ENCODE assay signal across 17 cellular contexts in the genomic region with DNA sequence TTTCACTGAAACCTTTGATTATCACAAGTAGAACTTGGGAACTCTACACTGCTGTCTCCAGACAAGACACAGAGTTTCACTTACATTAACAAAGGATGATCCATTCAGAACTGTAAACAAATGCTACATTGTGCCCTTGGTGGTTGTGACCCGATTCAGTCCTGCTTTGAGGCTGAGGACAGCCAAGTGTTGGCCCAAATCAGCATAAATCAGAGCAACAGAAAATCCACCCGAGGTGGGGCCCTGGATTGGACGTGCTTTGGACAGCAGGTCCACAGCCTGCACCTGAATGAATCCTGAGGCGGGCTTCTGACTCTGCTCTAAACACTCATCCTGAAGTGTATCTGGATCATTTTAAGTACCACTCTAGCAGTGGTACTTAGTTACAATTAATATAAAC.
A peak's percentile ranks its signal among the peaks of the same experiment; 100 is the strongest.
DNase-seq lines count a peak whose midpoint lies in the region; ATAC-seq and TF ChIP-seq lines count a peak whose summit lies in the region.
"Had no signal": no experiment of that assay in that cellular context is flagged by ENCODE, and none has a peak within 500 bp of the region (broad histone marks: within the 10 kb centered on the region; RNA-seq: fewer than 3 reads in every experiment).

No MANE protein-coding gene starts in this region.

- H3K9ac ChIP-seq in rectal smooth muscle tissue (ENCODE audit: low read length) = no peak overlapping the region
- H3K9ac ChIP-seq: GM23248 had no signal

- TF ChIP-seq CTCF in upper lobe of right lung (IDR thresholded peaks at IDR 0.05) = no peak

- H3K4me1 Mint-ChIP-seq in activated CD4-positive, alpha-beta T cell treated with anti-CD3 and anti-CD28 coated beads, Interleukin-2, amount 10 ng/mL, durations not matched to agents 7 days and 5 days = peaks cover 81% of the 10 kb centered on the region

- no peak for ATAC-seq in HG02885 (IDR thresholded peaks at IDR 0.05; ENCODE audit: poor library complexity, unreplicated experiment)
- no peak for ATAC-seq in upper lobe of right lung
- ATAC-seq: GM12878, left colon, Right ventricle myocardium inferior had no signal

- CTCF ChIA-PET in activated CD4-positive, alpha-beta T cell treated with anti-CD3 and anti-CD28 coated beads, Interleukin-2, amount 10 ng/mL, durations not matched to agents 7 days and 5 days (lab: Charles Lee) = interaction anchor here (1.8 kb wide), 1 partner anchor 11 kb away, joined by 5 read pairs; no protein-coding TSS in a partner anchor

- POLR2A ChIA-PET in activated CD4-positive, alpha-beta T cell treated with anti-CD3 and anti-CD28 coated beads, Interleukin-2, amount 10 ng/mL, durations not matched to agents 7 days and 5 days (lab: Charles Lee) = no interaction called here

- H3K36me3 Mint-ChIP-seq in activated CD4-positive, alpha-beta T cell treated with anti-CD3 and anti-CD28 coated beads, Interleukin-2, amount 10 ng/mL, durations not matched to agents 7 days and 5 days (ENCODE audit: low read depth) = peaks cover 60% of the 10 kb centered on the region

- in situ Hi-C loops in SK-MEL-5 (cut with HindIII; ENCODE audit: low pct_unique_long_range_greater_than_20kb, low sequenced_read_pairs) = no loop called here

- H3K36me3 ChIP-seq in rectal smooth muscle tissue (ENCODE audit: control insufficient read depth, insufficient read depth, low read length) (peaks cover 3% of the 10 kb centered on the region), upper lobe of right lung (peaks cover 10% of the 10 kb centered on the region)

- H3K9me3 ChIP-seq in upper lobe of right lung = no peaks in the 10 kb centered on the region
- H3K9me3 ChIP-seq: testis had no signal

- H3K27ac ChIP-seq in rectal smooth muscle tissue (ENCODE audit: low read depth, low read length) = peak overlapping the region; percentile 44
- H3K27ac ChIP-seq in upper lobe of right lung = no peak overlapping the region
- H3K27ac ChIP-seq: GM23248, testis had no signal

- H3K4me3 ChIP-seq in rectal smooth muscle tissue (ENCODE audit: low read length) = no peak overlapping the region
- H3K4me3 ChIP-seq in upper lobe of right lung = no peak overlapping the region
- H3K4me3 ChIP-seq: GM12878, GM23248, testis had no signal

- no peak overlapping the region for H3K4me3 Mint-ChIP-seq in activated CD4-positive, alpha-beta T cell treated with anti-CD3 and anti-CD28 coated beads, Interleukin-2, amount 10 ng/mL, durations not matched to agents 7 days and 5 days
- H3K4me3 Mint-ChIP-seq: T-helper 2 cell treated with Interferon-gamma antibody and Interleukin-4, amounts not matched to agents 5 μg/mL and 100 μg/mL, for 36 hours had no signal

- H3K27me3 Mint-ChIP-seq in activated CD4-positive, alpha-beta T cell treated with anti-CD3 and anti-CD28 coated beads, Interleukin-2, amount 10 ng/mL, durations not matched to agents 7 days and 5 days = no peaks in the 10 kb centered on the region

- H3K4me1 ChIP-seq in rectal smooth muscle tissue (ENCODE audit: control insufficient read depth, insufficient read depth, low read length) (peaks cover 53% of the 10 kb centered on the region), upper lobe of right lung (peaks cover 26% of the 10 kb centered on the region)

- intact Hi-C loops in head of caudate nucleus (cut with DNase I) (no loop called here), upper lobe of right lung (cut with DNase I) (no loop called here)

- H3K27me3 ChIP-seq in rectal smooth muscle tissue (ENCODE audit: control insufficient read depth, insufficient read depth, low read length) (no peaks in the 10 kb centered on the region), upper lobe of right lung (no peaks in the 10 kb centered on the region)
- H3K27me3 ChIP-seq: testis had no signal

- no peaks in the 10 kb centered on the region for H3K9me3 Mint-ChIP-seq in activated CD4-positive, alpha-beta T cell treated with anti-CD3 and anti-CD28 coated beads, Interleukin-2, amount 10 ng/mL, durations not matched to agents 7 days and 5 days
- H3K9me3 Mint-ChIP-seq: T-helper 2 cell treated with Interferon-gamma antibody and Interleukin-4, amounts not matched to agents 5 μg/mL and 100 μg/mL, for 36 hours had no signal

- H3K27ac Mint-ChIP-seq in activated CD4-positive, alpha-beta T cell treated with anti-CD3 and anti-CD28 coated beads, Interleukin-2, amount 10 ng/mL, durations not matched to agents 7 days and 5 days = peak overlapping the region; percentile 27

- no peak for DNase-seq in activated CD4-positive, alpha-beta T cell treated with anti-CD3 and anti-CD28 coated beads, Interleukin-2, amount 10 ng/mL, durations not matched to agents 7 days and 5 days
- DNase-seq in activated CD4-positive, alpha-beta T cell treated with anti-CD3 and anti-CD28 coated beads, Interleukin-2, amount 50 U/mL, for 48 hours = no peak
- DNase-seq in SK-MEL-5 (ENCODE audit: low read depth, low spot score) (peak; percentile 25), head of caudate nucleus (peak in 28 of 42 donors; percentile 25 to 80 (median 53)), upper lobe of right lung (no peak)
- DNase-seq in effector CD8-positive, alpha-beta T cell (lab: John Stamatoyannopoulos, UW) = no peak
- DNase-seq: GM23248, Kasumi-1, left colon, NCI-H1417 treated with DMSO at 0.1 percent for 48 hours, NCI-H345, testis had no signal

Comparison
In these comparisons a context has a peak if more than half of its experiments do, and no peak if none do; other contexts are left out.
1. DNase-seq: peak in SK-MEL-5 (single experiment) and head of caudate nucleus (28 of 42); none in activated CD4-positive, alpha-beta T cell treated with anti-CD3 and anti-CD28 coated beads, Interleukin-2, amount 10 ng/mL, durations not matched to agents 7 days and 5 days (single experiment), activated CD4-positive, alpha-beta T cell treated with anti-CD3 and anti-CD28 coated beads, Interleukin-2, amount 50 U/mL, for 48 hours (0 of 2), upper lobe of right lung (single experiment) and effector CD8-positive, alpha-beta T cell (single experiment).